7 cellular contexts compared by ENCODE assay signal in genomic region chr18:58303363-58303762, GRCh38.
DNase-seq lines count a peak whose midpoint lies in the region; ATAC-seq and TF ChIP-seq lines count a peak whose summit lies in the region.

No MANE protein-coding gene starts in this region.

- H3K4me1 ChIP-seq in gastrocnemius medialis: peaks cover 71 to 82% of the 10 kb centered on the region in 2 donors

- DNase-seq in T-cell (peak in 17 of 34 experiments; percentile 7 to 35 (median 19)), gastrocnemius medialis (no peak), KBM-7 (no peak), HT-29 (ENCODE audit: low spot score) (no peak), DMS114 treated with DMSO at 0.1 percent for 48 hours (lab: John Stamatoyannopoulos, UW; ENCODE audit: unreplicated experiment) (no peak)

- TF ChIP-seq POLR2A in gastrocnemius medialis (IDR thresholded peaks at IDR 0.05): no peak

- H3K9me3 Mint-ChIP-seq in T-cell: peaks cover 0 to 4% (median 3%) of the 10 kb centered on the region in 3 donors

- CTCF ChIA-PET in T-cell (lab: Charles Lee): interaction anchor here (0.7 to 4.5 kb wide), 3 partner anchors 18 to 461 kb away, joined by 3 to 21 read pairs (median 4); no protein-coding TSS in a partner anchor

- H3K36me3 ChIP-seq in gastrocnemius medialis: no peaks in the 10 kb centered on the region

- H3K27me3 Mint-ChIP-seq in T-cell: peaks cover 0 to 6% of the 10 kb centered on the region in 2 donors

- POLR2A ChIA-PET in T-cell (lab: Charles Lee): no interaction called here

- H3K4me3 ChIP-seq in gastrocnemius medialis: no peak overlapping the region

- in situ Hi-C loops in gastrocnemius medialis (cut with MboI; ENCODE audit: low sequenced_read_pairs in 4 of 4) (no loop called here), KBM-7 (cut with MboI; ENCODE audit: low pct_unique_long_range_greater_than_20kb, low sequenced_read_pairs) (no loop called here)

- H3K27ac Mint-ChIP-seq in T-cell: peak overlapping the region in 1 of 2 donors; percentile 61

- H3K4me3 Mint-ChIP-seq in T-cell: peak overlapping the region in 2 of 3 donors; percentile 13 to 42

- peak overlapping the region in 3 of 4 donors; percentile 14 to 82 (median 50) for H3K27ac ChIP-seq in gastrocnemius medialis

- intact Hi-C loops in gastrocnemius medialis (cut with DNase I; ENCODE audit: low total_unique reads): no loop called here

- TF ChIP-seq CTCF in gastrocnemius medialis (IDR thresholded peaks at IDR 0.05 in 4 of 5, conservative IDR thresholded peaks at IDR 0.05 in 1 of 5): no peak

- peaks cover 0 to 9% (median 0%) of the 10 kb centered on the region in 3 donors for H3K9me3 ChIP-seq in gastrocnemius medialis

- H3K27me3 ChIP-seq in gastrocnemius medialis: no peaks in the 10 kb centered on the region

- peaks cover 3% of the 10 kb centered on the region for H3K36me3 Mint-ChIP-seq in T-cell

- ATAC-seq in GM18868 (IDR thresholded peaks at IDR 0.05; ENCODE audit: unreplicated experiment): peak; percentile 93
- ATAC-seq in GM21737 (IDR thresholded peaks at IDR 0.05; ENCODE audit: unreplicated experiment): peak; percentile 68
- peak in 3 of 4 experiments; percentile 65 to 97 (median 79) for ATAC-seq in T-cell (replicated peaks in 1 of 4)
- ATAC-seq in gastrocnemius medialis: no peak

- H3K4me1 Mint-ChIP-seq in T-cell: peaks cover 15 to 33% (median 19%) of the 10 kb centered on the region in 3 donors

Comparison
In these comparisons a context has a peak if more than half of its experiments do, and no peak if none do; other contexts are left out.
1. ATAC-seq: peak in GM18868 (single experiment), GM21737 (single experiment) and T-cell (3 of 4); none in gastrocnemius medialis (0 of 2).